In the genomic region with DNA sequence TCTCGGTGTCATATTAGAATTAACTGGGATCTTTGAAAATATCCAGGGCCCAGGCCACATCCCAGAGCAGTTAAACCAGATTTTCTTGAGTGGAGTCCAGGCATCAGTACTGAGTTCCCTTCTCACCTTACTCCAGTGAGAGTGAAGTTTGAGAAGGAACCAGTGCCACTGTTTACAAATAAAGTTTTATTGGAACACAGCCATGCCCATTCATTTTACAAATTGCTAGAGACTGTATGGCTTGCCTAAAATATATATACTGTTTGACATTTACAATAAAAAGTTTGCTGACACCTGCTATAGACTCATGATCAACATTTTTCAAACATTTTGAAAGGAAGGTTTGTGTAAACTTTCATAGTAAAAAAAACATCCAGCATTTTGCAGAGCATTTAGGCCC, we compare ENCODE assay signal across 21 cellular contexts.
A peak's percentile ranks its signal among the peaks of the same experiment; 100 is the strongest.
DNase-seq lines count a peak whose midpoint lies in the region; ATAC-seq, FAIRE-seq and TF ChIP-seq lines count a peak whose summit lies in the region.
"Had no signal": no experiment of that assay in that cellular context is flagged by ENCODE, and none has a peak within 500 bp of the region (broad histone marks: within the 10 kb centered on the region; RNA-seq: fewer than 3 reads in every experiment).

No MANE protein-coding gene starts in this region.

- intact Hi-C loops in GM12878 (cut with micrococcal nuclease; ENCODE audit: unreplicated experiment) (no loop called here), thyroid gland (cut with DNase I) (no loop called here), body of pancreas (cut with DNase I) (no loop called here)

- no peaks in the 10 kb centered on the region for H3K4me1 ChIP-seq in SK-N-SH (ENCODE audit: control insufficient read depth in 1 of 2, insufficient read depth in 2 of 2, low read depth in 1 of 2, low read length in 1 of 2)
- H3K4me1 ChIP-seq in GM12878 (ENCODE audit: control insufficient read depth, insufficient read depth, low read length): no peaks in the 10 kb centered on the region
- peaks cover 0 to 9% of the 10 kb centered on the region in 2 donors for H3K4me1 ChIP-seq in thyroid gland
- no peaks in the 10 kb centered on the region for H3K4me1 ChIP-seq in body of pancreas
- H3K4me1 ChIP-seq: A549; BLaER1 treated with 17β-estradiol and CSF1 and Interleukin-3, amounts not matched to agents 10 nM and 100 nM; Caco-2 had no signal

- H3K79me2 ChIP-seq in SK-N-SH (ENCODE audit: insufficient read depth) (no peaks in the 10 kb centered on the region), GM12878 (ENCODE audit: control insufficient read depth, insufficient read depth, low read length) (no peaks in the 10 kb centered on the region)

- SMC1A ChIA-PET in GM12878 (lab: Charles Lee; ENCODE audit: uncharacterized antibody, unreplicated experiment): no interaction called here

- H3F3A ChIP-seq in SK-N-SH (replicated peaks; ENCODE audit: insufficient read depth): no peaks in the 10 kb centered on the region

- DNase-seq in SK-N-SH: no peak
- DNase-seq in GM12878 (ENCODE audit: low read depth, low spot score): no peak
- DNase-seq in thyroid gland: no peak
- no peak for DNase-seq in central memory CD4-positive, alpha-beta T cell
- DNase-seq in body of pancreas: no peak
- DNase-seq: AML-193; Caco-2; Calu3; CD4-positive, alpha-beta T cell; CD8-positive, alpha-beta T cell; DMS79 treated with DMSO at 0.1 percent for 48 hours; GF-D8 had no signal

- no peaks in the 10 kb centered on the region for H3K9me2 ChIP-seq in SK-N-SH

- H3K27me3 ChIP-seq in SK-N-SH (ENCODE audit: insufficient read depth): peaks cover 55% of the 10 kb centered on the region; the same call in 1 of the 2 replicates
- peaks cover 4 to 5% of the 10 kb centered on the region in 2 experiments for H3K27me3 ChIP-seq in GM12878 (replicated peaks in 1 of 2; ENCODE audit: control insufficient read depth in 2 of 2, insufficient read depth in 2 of 2, low read length in 1 of 2)
- no peaks in the 10 kb centered on the region for H3K27me3 ChIP-seq in thyroid gland
- no peaks in the 10 kb centered on the region for H3K27me3 ChIP-seq in body of pancreas
- H3K27me3 ChIP-seq: BLaER1 treated with 17β-estradiol and CSF1 and Interleukin-3, amounts not matched to agents 10 nM and 100 nM had no signal

- RAD21 ChIA-PET in GM12878 (lab: Charles Lee; ENCODE audit: unreplicated experiment): no interaction called here

- H3K36me3 ChIP-seq in SK-N-SH (replicated peaks in 1 of 2; ENCODE audit: control insufficient read depth in 1 of 2, insufficient read depth in 2 of 2, low read length in 1 of 2) (no peaks in the 10 kb centered on the region), GM12878 (ENCODE audit: control insufficient read depth in 2 of 2, insufficient read depth in 2 of 2, low read length in 1 of 2) (no peaks in the 10 kb centered on the region), thyroid gland (no peaks in the 10 kb centered on the region), body of pancreas (replicated peaks in 1 of 2; ENCODE audit: insufficient read depth in 1 of 2, low read depth in 2 of 2) (no peaks in the 10 kb centered on the region)
- H3K36me3 ChIP-seq: BLaER1 treated with 17β-estradiol and CSF1 and Interleukin-3, amounts not matched to agents 10 nM and 100 nM had no signal

- H3K4me3 ChIP-seq in SK-N-SH (ENCODE audit: low read depth in 2 of 2, low read length in 1 of 2) (no peak overlapping the region), GM12878 (no peak overlapping the region), thyroid gland (replicated peaks in 1 of 3) (no peak overlapping the region), body of pancreas (no peak overlapping the region)
- H3K4me3 ChIP-seq: A549; BLaER1 treated with 17β-estradiol and CSF1 and Interleukin-3, amounts not matched to agents 10 nM and 100 nM had no signal

- H3K9ac ChIP-seq in SK-N-SH: no peak overlapping the region
- no peak overlapping the region for H3K9ac ChIP-seq in GM12878 (ENCODE audit: control insufficient read depth, insufficient read depth, low read length)
- H3K9ac ChIP-seq: BLaER1 treated with 17β-estradiol and CSF1 and Interleukin-3, amounts not matched to agents 10 nM and 100 nM had no signal

- H3K9me3 ChIP-seq in SK-N-SH: no peaks in the 10 kb centered on the region
- H3K9me3 ChIP-seq in GM12878 (replicated peaks; ENCODE audit: control insufficient read depth, insufficient read depth, low read length): no peaks in the 10 kb centered on the region
- H3K9me3 ChIP-seq in thyroid gland: no peaks in the 10 kb centered on the region
- no peaks in the 10 kb centered on the region for H3K9me3 ChIP-seq in body of pancreas
- H3K9me3 ChIP-seq: A549; BLaER1 treated with 17β-estradiol and CSF1 and Interleukin-3, amounts not matched to agents 10 nM and 100 nM; Caco-2 had no signal

- H4K20me1 ChIP-seq in SK-N-SH (ENCODE audit: insufficient read depth) (no peaks in the 10 kb centered on the region), GM12878 (ENCODE audit: control insufficient read depth, insufficient read depth) (no peaks in the 10 kb centered on the region)
- H4K20me1 ChIP-seq: BLaER1 treated with 17β-estradiol and CSF1 and Interleukin-3, amounts not matched to agents 10 nM and 100 nM had no signal

- in situ Hi-C loops in GM12878 (cut with MboI): no loop called here

- no peak for FAIRE-seq in GM12878 (lab: Jason Lieb, UNC)
- FAIRE-seq: A549, D721Med, G401.6, GM12892, GM18507 had no signal

- TF ChIP-seq EP300 in SK-N-SH (IDR thresholded peaks at IDR 0.05; ENCODE audit: borderline replicate concordance in 1 of 2, low read depth in 1 of 2, low read length in 1 of 2) (no peak), GM12878 (IDR thresholded peaks at IDR 0.05; ENCODE audit: borderline replicate concordance in 1 of 2, control insufficient read depth in 1 of 2, low read depth in 2 of 2, low read length in 2 of 2) (no peak)

- POLR2A ChIA-PET in SK-N-SH (lab: Yijun Ruan, JAX) (no interaction called here), GM12878 (lab: Charles Lee) (no interaction called here)

- TF ChIP-seq RAD21 in SK-N-SH (IDR thresholded peaks at IDR 0.05; ENCODE audit: low read length) (no peak), GM12878 (IDR thresholded peaks at IDR 0.05; ENCODE audit: insufficient read depth, low read depth, low read length) (no peak)

- H3K4me2 ChIP-seq in SK-N-SH (no peak overlapping the region), GM12878 (ENCODE audit: control insufficient read depth, insufficient read depth) (no peak overlapping the region)
- H3K4me2 ChIP-seq: A549; BLaER1 treated with 17β-estradiol and CSF1 and Interleukin-3, amounts not matched to agents 10 nM and 100 nM had no signal

- WGBS in SK-N-SH (ENCODE audit: low lambda C conversion rate): 0% methylated on average over 1 of the region's 1 CpG
- WGBS in GM12878 (ENCODE audit: insufficient coverage, insufficient replicate concordance, low lambda C conversion rate, missing lambda C conversion rate): 31% methylated on average over 1 of the region's 1 CpG
- WGBS in thyroid gland, 2 donors: 87 to 100% methylated on average over 1 of the region's 1 CpG
- WGBS in body of pancreas, 2 donors: 92 to 95% methylated on average over 1 of the region's 1 CpG

- CTCF ChIA-PET in SK-N-SH (lab: Yijun Ruan, JAX): interaction anchor here (1.0 kb wide), 1 partner anchor 15 kb away, joined by 3 read pairs; no protein-coding TSS in a partner anchor
- CTCF ChIA-PET in GM12878 (lab: Yijun Ruan, JAX): interaction anchor here (0.7 kb wide), 1 partner anchor 420 kb away, joined by 3 read pairs; no protein-coding TSS in a partner anchor

- TF ChIP-seq POLR2A in GM12878 (IDR thresholded peaks at IDR 0.05; ENCODE audit: low read depth, low read length) (no peak), thyroid gland (IDR thresholded peaks at IDR 0.05) (no peak), body of pancreas (IDR thresholded peaks at IDR 0.05) (no peak)

- H3K27ac ChIP-seq in SK-N-SH (ENCODE audit: low read depth in 2 of 2, low read length in 1 of 2) (no peak overlapping the region), GM12878 (ENCODE audit: control insufficient read depth, insufficient read depth) (no peak overlapping the region), thyroid gland (peak overlapping the region; percentile 48 to 77 (median 74)), body of pancreas (no peak overlapping the region)
- H3K27ac ChIP-seq: 22Rv1; A549; BLaER1 treated with 17β-estradiol and CSF1 and Interleukin-3, amounts not matched to agents 10 nM and 100 nM; C4-2B had no signal

- BruUV-seq in GM12878 (replicated peaks; lab: Mats Ljungman, UMichigan): no TSS peak

- ATAC-seq in SK-N-SH treated with all-trans-retinoic acid at 6 μM for 48 hours (no peak), GM12878 (no peak), body of pancreas (no peak)
- ATAC-seq: A549; CD8-positive, alpha-beta T cell had no signal

- TF ChIP-seq CTCF in SK-N-SH (IDR thresholded peaks at IDR 0.05) (no peak), GM12878 (IDR thresholded peaks at IDR 0.05 in 2 of 3, conservative IDR thresholded peaks at IDR 0.05 in 1 of 3; ENCODE audit: control insufficient read depth in 2 of 3, extremely low read depth in 1 of 3, insufficient read depth in 1 of 3, low read depth in 3 of 3, low read length in 3 of 3) (no peak), thyroid gland (IDR thresholded peaks at IDR 0.05) (no peak), body of pancreas (IDR thresholded peaks at IDR 0.05) (no peak)

- 0 out of 2 replicates have a peak overlapping the region, but pooled peaks have one; percentile 29 for H2AFZ ChIP-seq in SK-N-SH (ENCODE audit: low read depth)
- H2AFZ ChIP-seq in GM12878 (ENCODE audit: control insufficient read depth, low read depth, low read length): no peak overlapping the region

TF ChIP-seq in SK-N-SH, 30 proteins besides CTCF, POLR2A, EP300 and RAD21 (continues in another document):
- no peak for TF ChIP-seq YY1 (IDR thresholded peaks at IDR 0.05; ENCODE audit: low read depth)

TF ChIP-seq in SK-N-SH treated with all-trans-retinoic acid at 6 μM for 48 hours, 23 proteins besides CTCF, POLR2A, EP300 and RAD21 (continues in another document):
- TF ChIP-seq TCF4 (CRISPR knock-in tag; IDR thresholded peaks at IDR 0.05; ENCODE audit: borderline replicate concordance): no peak
- TF ChIP-seq ZNF70 (CRISPR knock-in tag; IDR thresholded peaks at IDR 0.05): no peak
- no peak for TF ChIP-seq GLIS3 (CRISPR knock-in tag; IDR thresholded peaks at IDR 0.05)

Comparison
In these comparisons a context has a peak if more than half of its experiments do, and no peak if none do; other contexts are left out.
1. H3K27ac ChIP-seq: peak in thyroid gland (3 of 3); none in SK-N-SH (0 of 2), GM12878 (single experiment) and body of pancreas (0 of 4).